ENCODE assay signal across 10 cellular contexts in genomic region chr11:102623998-102624397, GRCh38. TPM values are rescaled to one million over a fixed set of nuclear protein-coding genes. Genes with fewer than 3 reads are reported as not detected.
"Had no signal": no experiment of that assay in that cellular context is flagged by ENCODE, and none has a peak within 500 bp of the region (broad histone marks: within the 10 kb centered on the region; RNA-seq: fewer than 3 reads in every experiment).

No MANE protein-coding gene starts in this region.

- ATAC-seq: HCT116 had no signal

- H3K36me3 ChIP-seq: HAP-1 had no signal

- H3K4me3 ChIP-seq: GM23248, HAP-1 had no signal

- H3K27ac ChIP-seq: GM23248 had no signal

- H3K9me3 ChIP-seq: HAP-1 had no signal

- H2AFZ ChIP-seq: GM23248 had no signal

- DNase-seq: GM23248, GOT3, H7, HFFc6, KBM-7 had no signal

- H3K9ac ChIP-seq: GM23248 had no signal

- H3K4me1 ChIP-seq: HAP-1 had no signal

RNA-seq across cellular contexts. Expression of gene MMP20, which starts 1.1 kb away (rescaled TPM):
- total RNA-seq: GM23248, H4, H7, HFFc6, HT-29 had no signal
- polyA plus RNA-seq: GM23248, IgD-negative memory B cell had no signal
